Comparison of ENCODE assay signal across 16 cellular contexts in the genomic region with DNA sequence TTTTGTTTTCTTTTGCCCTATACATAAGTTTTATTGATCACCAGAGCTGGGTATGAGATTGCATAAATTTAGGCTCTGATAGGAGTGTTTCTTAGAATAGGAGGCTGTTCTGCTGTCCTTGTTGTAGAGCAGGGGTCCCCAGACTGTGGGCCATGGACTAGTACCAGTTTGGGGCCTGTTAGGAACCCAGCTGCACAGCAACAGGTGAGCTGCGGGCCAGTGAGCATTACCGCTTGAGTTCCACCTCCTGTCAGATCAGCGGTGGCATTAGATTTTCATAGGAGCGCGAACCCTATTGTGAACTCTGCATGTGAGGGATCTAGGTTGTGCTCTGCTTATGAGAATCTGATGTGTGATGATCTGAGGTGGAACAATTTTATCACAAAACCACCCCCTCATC. TPM values are rescaled to one million over a fixed set of nuclear protein-coding genes. Genes with fewer than 3 reads are reported as not detected.
DNase-seq lines count a peak whose midpoint lies in the region; ATAC-seq lines count a peak whose summit lies in the region.
"Had no signal": no experiment of that assay in that cellular context is flagged by ENCODE, and none has a peak within 500 bp of the region (broad histone marks: within the 10 kb centered on the region; RNA-seq: fewer than 3 reads in every experiment).

No MANE protein-coding gene starts in this region.

- peaks cover 88% of the 10 kb centered on the region for H3K4me1 Mint-ChIP-seq in activated naive CD4-positive, alpha-beta T cell treated with anti-CD3 and anti-CD28 coated beads, Interleukin-2, amount 50 U/mL, for 24 hours
- peaks cover 65% of the 10 kb centered on the region for H3K4me1 Mint-ChIP-seq in stimulated activated memory B cell treated with anti-CD40 and anti-IgM and Interleukin-4, amounts not matched to agents 10 μg/mL and 1 μg/mL and 100 μg/mL, for 72 hours
- peaks cover 37 to 73% of the 10 kb centered on the region in 2 donors for H3K4me1 Mint-ChIP-seq in stimulated activated naive B cell treated with anti-CD40 and anti-IgM and Interleukin-4, amounts not matched to agents 10 μg/mL and 1 μg/mL and 100 μg/mL, for 72 hours

- peak overlapping the region; percentile 43 for H3K27ac Mint-ChIP-seq in activated naive CD4-positive, alpha-beta T cell treated with anti-CD3 and anti-CD28 coated beads, Interleukin-2, amount 50 U/mL, for 24 hours
- no peak overlapping the region for H3K27ac Mint-ChIP-seq in stimulated activated memory B cell treated with anti-CD40 and anti-IgM and Interleukin-4, amounts not matched to agents 10 μg/mL and 1 μg/mL and 100 μg/mL, for 72 hours
- H3K27ac Mint-ChIP-seq in stimulated activated naive B cell treated with anti-CD40 and anti-IgM and Interleukin-4, amounts not matched to agents 10 μg/mL and 1 μg/mL and 100 μg/mL, for 72 hours, result no peak overlapping the region
- H3K27ac Mint-ChIP-seq: CD4-positive, CD25-positive, alpha-beta regulatory T cell had no signal

- H3K14ac ChIP-seq in trophoblast cell (ENCODE audit: low read length), result no peak overlapping the region

- H2AFZ ChIP-seq in trophoblast cell (ENCODE audit: insufficient read depth, low read length, poor library complexity), result no peak overlapping the region
- H2AFZ ChIP-seq: GM23338 had no signal

- H3K36me3 ChIP-seq in trophoblast cell (ENCODE audit: control insufficient read depth in 1 of 2, insufficient read depth in 2 of 2, low read length in 2 of 2), result peaks cover 0 to 4% of the 10 kb centered on the region in 2 experiments
- H3K36me3 ChIP-seq: BE2C had no signal

- no peaks in the 10 kb centered on the region for H3K4me1 ChIP-seq in trophoblast cell (ENCODE audit: control insufficient read depth in 1 of 2, insufficient read depth in 2 of 2, low read length in 2 of 2)
- H3K4me1 ChIP-seq: BE2C, Caco-2 had no signal

- H3K4me3 ChIP-seq in trophoblast cell (ENCODE audit: low read depth, low read length), result no peak overlapping the region
- H3K4me3 ChIP-seq: GM23338 had no signal

- H3K36me3 Mint-ChIP-seq in activated naive CD4-positive, alpha-beta T cell treated with anti-CD3 and anti-CD28 coated beads, Interleukin-2, amount 50 U/mL, for 24 hours, result no peaks in the 10 kb centered on the region
- peaks cover 10% of the 10 kb centered on the region for H3K36me3 Mint-ChIP-seq in stimulated activated memory B cell treated with anti-CD40 and anti-IgM and Interleukin-4, amounts not matched to agents 10 μg/mL and 1 μg/mL and 100 μg/mL, for 72 hours
- peaks cover 2 to 3% of the 10 kb centered on the region in 2 donors for H3K36me3 Mint-ChIP-seq in stimulated activated naive B cell treated with anti-CD40 and anti-IgM and Interleukin-4, amounts not matched to agents 10 μg/mL and 1 μg/mL and 100 μg/mL, for 72 hours
- H3K36me3 Mint-ChIP-seq: CD4-positive, CD25-positive, alpha-beta regulatory T cell had no signal

- no peak overlapping the region for H2BK5ac ChIP-seq in trophoblast cell (ENCODE audit: low read depth, low read length, poor library complexity)

- peaks cover 4% of the 10 kb centered on the region for H3K79me2 ChIP-seq in trophoblast cell (ENCODE audit: control insufficient read depth, insufficient read depth, low read length, poor library complexity)

- H3K9ac ChIP-seq in trophoblast cell (ENCODE audit: low read length), result no peak overlapping the region

- no peak overlapping the region for H4K12ac ChIP-seq in trophoblast cell (ENCODE audit: low read depth, low read length)

- H3K9me3 ChIP-seq in trophoblast cell (ENCODE audit: insufficient read depth, low read depth, low read length), result no peaks in the 10 kb centered on the region
- H3K9me3 ChIP-seq: BE2C had no signal

- no peak overlapping the region for H4K8ac ChIP-seq in trophoblast cell (ENCODE audit: low read depth, low read length)

- no peak overlapping the region for H3K18ac ChIP-seq in trophoblast cell (ENCODE audit: low read length)

- no peak overlapping the region for H3K27ac ChIP-seq in trophoblast cell (ENCODE audit: low read depth, low read length)

- DNase-seq in activated naive CD4-positive, alpha-beta T cell (lab: John Stamatoyannopoulos, UW), result no peak
- DNase-seq in UCSD-AML1 (lab: John Stamatoyannopoulos, UW; ENCODE audit: unreplicated experiment) (peak; percentile 5), trophoblast cell (no peak)
- no peak for DNase-seq in activated CD4-positive, CD25-positive, alpha-beta regulatory T cell (lab: John Stamatoyannopoulos, UW)
- DNase-seq in stimulated activated naive B cell treated with anti-CD40 and anti-IgM and Interleukin-4, amounts not matched to agents 10 μg/mL and 1 μg/mL and 100 μg/mL, for 72 hours, result no peak
- DNase-seq: BE2C; C1 segment of cervical spinal cord; Caco-2; CD4-positive, CD25-positive, alpha-beta regulatory T cell; GDM1; HCEC 1CT; HFFc6; IMR-90 had no signal

- H2AK5ac ChIP-seq in trophoblast cell (ENCODE audit: low read length), result no peak overlapping the region

- no peaks in the 10 kb centered on the region for H3K79me1 ChIP-seq in trophoblast cell (ENCODE audit: low read length)

- no peak for ATAC-seq in stimulated activated memory B cell treated with anti-CD40 and anti-IgM and Interleukin-4, amounts not matched to agents 10 μg/mL and 1 μg/mL and 100 μg/mL, for 72 hours
- ATAC-seq in stimulated activated naive B cell treated with anti-CD40 and anti-IgM and Interleukin-4, amounts not matched to agents 10 μg/mL and 1 μg/mL and 100 μg/mL, for 72 hours (replicated peaks), result no peak
- ATAC-seq: GM23338 had no signal

- H3K27me3 ChIP-seq in trophoblast cell (ENCODE audit: insufficient read depth, low read length), result no peaks in the 10 kb centered on the region
- H3K27me3 ChIP-seq: BE2C had no signal

- H2BK120ac ChIP-seq in trophoblast cell (ENCODE audit: insufficient read depth, low read length, poor library complexity), result no peak overlapping the region

- no peaks in the 10 kb centered on the region for H3K9me3 Mint-ChIP-seq in activated naive CD4-positive, alpha-beta T cell treated with anti-CD3 and anti-CD28 coated beads, Interleukin-2, amount 50 U/mL, for 24 hours
- no peaks in the 10 kb centered on the region for H3K9me3 Mint-ChIP-seq in stimulated activated memory B cell treated with anti-CD40 and anti-IgM and Interleukin-4, amounts not matched to agents 10 μg/mL and 1 μg/mL and 100 μg/mL, for 72 hours
- no peaks in the 10 kb centered on the region for H3K9me3 Mint-ChIP-seq in stimulated activated naive B cell treated with anti-CD40 and anti-IgM and Interleukin-4, amounts not matched to agents 10 μg/mL and 1 μg/mL and 100 μg/mL, for 72 hours
- H3K9me3 Mint-ChIP-seq: CD4-positive, CD25-positive, alpha-beta regulatory T cell; GM23338; HFFc6 had no signal

- H2BK12ac ChIP-seq in trophoblast cell (ENCODE audit: low read length), result no peak overlapping the region

- no peak overlapping the region for H3K4me3 Mint-ChIP-seq in activated naive CD4-positive, alpha-beta T cell treated with anti-CD3 and anti-CD28 coated beads, Interleukin-2, amount 50 U/mL, for 24 hours
- H3K4me3 Mint-ChIP-seq in stimulated activated memory B cell treated with anti-CD40 and anti-IgM and Interleukin-4, amounts not matched to agents 10 μg/mL and 1 μg/mL and 100 μg/mL, for 72 hours, result no peak overlapping the region
- H3K4me3 Mint-ChIP-seq in stimulated activated naive B cell treated with anti-CD40 and anti-IgM and Interleukin-4, amounts not matched to agents 10 μg/mL and 1 μg/mL and 100 μg/mL, for 72 hours, result no peak overlapping the region
- H3K4me3 Mint-ChIP-seq: GM23338, HFFc6 had no signal

- H3K27me3 Mint-ChIP-seq in activated naive CD4-positive, alpha-beta T cell treated with anti-CD3 and anti-CD28 coated beads, Interleukin-2, amount 50 U/mL, for 24 hours, result no peaks in the 10 kb centered on the region
- H3K27me3 Mint-ChIP-seq in stimulated activated memory B cell treated with anti-CD40 and anti-IgM and Interleukin-4, amounts not matched to agents 10 μg/mL and 1 μg/mL and 100 μg/mL, for 72 hours, result no peaks in the 10 kb centered on the region
- no peaks in the 10 kb centered on the region for H3K27me3 Mint-ChIP-seq in stimulated activated naive B cell treated with anti-CD40 and anti-IgM and Interleukin-4, amounts not matched to agents 10 μg/mL and 1 μg/mL and 100 μg/mL, for 72 hours
- H3K27me3 Mint-ChIP-seq: CD4-positive, CD25-positive, alpha-beta regulatory T cell had no signal

- no peak overlapping the region for H3K4me2 ChIP-seq in trophoblast cell (ENCODE audit: low read length)
- H3K4me2 ChIP-seq: GM23338 had no signal

- H3K23ac ChIP-seq in trophoblast cell (ENCODE audit: low read length), result no peak overlapping the region

- no CpG with 5 or more reads among the region's 5 CpGs for WGBS in trophoblast cell (ENCODE audit: extremely low coverage, insufficient coverage, insufficient read length)

- no peak overlapping the region for H4K91ac ChIP-seq in trophoblast cell (ENCODE audit: low read depth, low read length)

- H3K4ac ChIP-seq in trophoblast cell (ENCODE audit: low read depth, low read length), result peak overlapping the region; percentile 79

RNA-seq across cellular contexts. Expression of gene PHF3, which starts 26.2 kb away (rescaled TPM):
- polyA plus RNA-seq in trophoblast cell (2013), result 19.7 and 21.5 TPM in 2 replicates
